Comparison of ENCODE assay signal across 19 cellular contexts in genomic region chr6:37714836-37715425, GRCh38.
"Had no signal": no experiment of that assay in that cellular context is flagged by ENCODE, and none has a peak within 500 bp of the region (broad histone marks: within the 10 kb centered on the region; RNA-seq: fewer than 3 reads in every experiment).

No MANE protein-coding gene starts in this region.

- DNase-seq: activated CD4-positive, alpha-beta T cell treated with anti-CD3 and anti-CD28 coated beads, Interleukin-2, amount 50 U/mL, for 4 hours; activated gamma-delta T cell treated with Interleukin-2 at 50 U/mL for 16 hours; amniotic stem cell; body of pancreas; caudate nucleus; dorsolateral prefrontal cortex; mesendoderm; naive thymus-derived CD8-positive, alpha-beta T cell; nucleus accumbens; sigmoid colon; stimulated activated CD4-positive, alpha-beta T cell treated with anti-CD3 and anti-CD28 coated beads, Interleukin-1b, Interleukin-23, amount 100 ng/mL, for 48 hours; stimulated activated naive CD8-positive, alpha-beta T cell treated with anti-CD3 and anti-CD28 coated beads, Interleukin-15, Interleukin-2, amounts not matched to agents 100 U/mL and 50 U/mL, for 24 hours; substantia nigra; T-helper 17 cell; transverse colon; uterus had no signal

- H3K27me3 ChIP-seq: body of pancreas, dorsolateral prefrontal cortex, heart left ventricle, sigmoid colon, transverse colon, uterus had no signal

- H3K4me1 ChIP-seq: body of pancreas, sigmoid colon, transverse colon, uterus had no signal

- FAIRE-seq: colon, frontal cortex had no signal

- H3K4me3 ChIP-seq: body of pancreas, dorsolateral prefrontal cortex, heart left ventricle, sigmoid colon, transverse colon, uterus had no signal

- H3K9me3 ChIP-seq: body of pancreas, heart left ventricle, sigmoid colon, transverse colon, uterus had no signal

- H3K27ac ChIP-seq: body of pancreas, dorsolateral prefrontal cortex, sigmoid colon, transverse colon, uterus had no signal

- ATAC-seq: body of pancreas; heart left ventricle; naive thymus-derived CD8-positive, alpha-beta T cell; stimulated activated naive CD8-positive, alpha-beta T cell treated with anti-CD3 and anti-CD28 coated beads, Interleukin-15, Interleukin-2, amounts not matched to agents 100 U/mL and 50 U/mL, for 24 hours; T-helper 17 cell had no signal

- H3K36me3 ChIP-seq: heart left ventricle, sigmoid colon, transverse colon, uterus had no signal
